In genomic region chr4:4849106-4849505, GRCh38 we compare ENCODE assay signal across 19 cellular contexts.
"Had no signal": no experiment of that assay in that cellular context is flagged by ENCODE, and none has a peak within 500 bp of the region (broad histone marks: within the 10 kb centered on the region; RNA-seq: fewer than 3 reads in every experiment).

No MANE protein-coding gene starts in this region.

- H3K36me3 Mint-ChIP-seq: naive B cell; stimulated activated memory B cell treated with anti-CD40 and anti-IgM and Interleukin-4, amounts not matched to agents 10 μg/mL and 1 μg/mL and 100 μg/mL, for 72 hours had no signal

- H3K9me3 Mint-ChIP-seq: immature natural killer cell; nephron; stimulated activated memory B cell treated with anti-CD40 and anti-IgM and Interleukin-4, amounts not matched to agents 10 μg/mL and 1 μg/mL and 100 μg/mL, for 72 hours; stimulated activated naive CD8-positive, alpha-beta T cell treated with anti-CD3 and anti-CD28 coated beads, Interleukin-15, amount 100 ng/mL, for 72 hours had no signal

- H3K4me3 Mint-ChIP-seq: immature natural killer cell; nephron; stimulated activated memory B cell treated with anti-CD40 and anti-IgM and Interleukin-4, amounts not matched to agents 10 μg/mL and 1 μg/mL and 100 μg/mL, for 72 hours; stimulated activated naive CD8-positive, alpha-beta T cell treated with anti-CD3 and anti-CD28 coated beads, Interleukin-15, amount 100 ng/mL, for 72 hours had no signal

- DNase-seq: cerebellar nuclear complex; colonic mucosa; dermis blood vessel endothelial cell; gastrocnemius medialis; immature natural killer cell; left ventricle myocardium inferior; mesenchymal stem cell; naive B cell; occipital lobe; pancreas; right cardiac atrium; stimulated activated CD4-positive, alpha-beta T cell treated with anti-CD3 and anti-CD28 coated beads, Interleukin-15, amount 100 ng/mL, for 24 hours; stimulated activated CD4-positive, alpha-beta T cell treated with anti-CD3 and anti-CD28 coated beads, Interleukin-1b, Interleukin-23, amount 100 ng/mL, for 48 hours; stimulated activated CD4-positive, alpha-beta T cell treated with anti-CD3 and anti-CD28 coated beads, Interleukin-4, amount 100 ng/mL, for 24 hours; stimulated activated naive CD8-positive, alpha-beta T cell treated with anti-CD3 and anti-CD28 coated beads, Interleukin-15, amount 100 ng/mL, for 72 hours; testis had no signal

- H3K27ac Mint-ChIP-seq: immature natural killer cell; naive B cell; nephron; progenitor cell of endocrine pancreas; stimulated activated memory B cell treated with anti-CD40 and anti-IgM and Interleukin-4, amounts not matched to agents 10 μg/mL and 1 μg/mL and 100 μg/mL, for 72 hours; stimulated activated naive CD8-positive, alpha-beta T cell treated with anti-CD3 and anti-CD28 coated beads, Interleukin-15, amount 100 ng/mL, for 72 hours had no signal
